Comparison of ENCODE assay signal across 8 cellular contexts in the genomic region with DNA sequence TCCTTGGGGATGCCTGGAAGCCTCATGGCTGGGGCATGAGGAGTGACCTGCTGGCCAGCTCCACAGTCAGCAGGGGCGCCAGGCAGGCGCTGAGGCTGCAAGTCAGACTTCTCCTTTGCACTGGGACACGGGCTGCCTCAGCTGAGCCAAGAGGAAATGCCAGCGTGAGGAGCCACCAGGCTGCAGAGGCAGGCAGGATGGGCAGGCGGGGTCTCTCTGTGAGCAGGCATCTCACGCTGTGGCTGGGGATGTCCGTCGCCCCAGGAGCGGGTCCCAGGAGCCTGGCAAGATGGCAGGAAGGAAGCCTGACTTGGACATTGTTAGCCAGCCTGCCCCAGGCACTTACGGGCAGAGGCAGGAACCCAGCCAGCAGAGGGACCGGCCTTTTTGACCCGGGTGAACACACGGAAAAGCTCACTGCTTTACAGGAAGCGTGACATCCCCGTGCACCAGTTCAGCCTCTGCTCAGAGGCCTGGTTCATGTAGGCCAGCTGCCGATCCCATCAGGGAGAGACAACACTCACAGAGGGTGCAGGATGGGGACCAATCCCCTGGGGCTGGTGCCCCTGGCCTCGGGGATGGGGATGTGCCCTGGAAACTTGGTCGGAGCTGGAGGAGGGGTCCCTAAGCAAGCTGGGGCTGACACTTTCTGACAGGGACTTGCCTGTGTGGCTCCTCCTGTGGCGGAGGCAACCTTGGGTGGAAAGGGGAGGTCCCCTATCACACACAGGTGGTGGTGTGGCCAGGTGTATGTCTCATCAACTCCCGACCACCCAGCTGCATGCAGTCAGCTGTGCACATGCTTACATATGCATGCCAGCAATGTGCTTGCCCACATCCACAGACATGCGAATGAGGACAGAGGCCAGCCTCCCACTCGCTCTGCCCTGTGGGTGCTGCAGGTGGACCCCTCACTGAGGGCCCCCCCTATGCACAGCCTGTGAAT. TPM values are rescaled to one million over a fixed set of nuclear protein-coding genes. Genes with fewer than 3 reads are reported as not detected.
DNase-seq lines count a peak whose midpoint lies in the region; ATAC-seq lines count a peak whose summit lies in the region.

No MANE protein-coding gene starts in this region.

- H3K27me3 Mint-ChIP-seq in activated naive CD4-positive, alpha-beta T cell treated with anti-CD3 and anti-CD28 coated beads for 36 hours (ENCODE audit: low read depth): no peaks in the 10 kb centered on the region

- intact Hi-C loops in activated naive CD4-positive, alpha-beta T cell treated with anti-CD3 and anti-CD28 coated beads for 36 hours (cut with micrococcal nuclease): no loop called here

- H3K36me3 Mint-ChIP-seq in activated naive CD4-positive, alpha-beta T cell treated with anti-CD3 and anti-CD28 coated beads for 36 hours (ENCODE audit: low read depth): peaks cover 5% of the 10 kb centered on the region

- CTCF ChIA-PET in activated naive CD4-positive, alpha-beta T cell treated with anti-CD3 and anti-CD28 coated beads for 36 hours (lab: Charles Lee): interaction anchor here (0.9 to 1.1 kb wide), 3 partner anchors 45 to 114 kb away, joined by 3 to 4 read pairs (median 4); no protein-coding TSS in a partner anchor

- DNase-seq in activated naive CD4-positive, alpha-beta T cell treated with anti-CD3 and anti-CD28 coated beads for 36 hours: peak; percentile 57
- no peak for DNase-seq in activated naive CD4-positive, alpha-beta T cell (lab: John Stamatoyannopoulos, UW)
- DNase-seq in astrocyte of the hippocampus (ENCODE audit: low read depth, low spot score): peak; percentile 70
- DNase-seq in left lobe of liver (ENCODE audit: low spot score): peak; percentile 73
- peak; percentile 73 for DNase-seq in ureter (ENCODE audit: low spot score)
- DNase-seq in effector CD4-positive, alpha-beta T cell: no peak

- H3K27ac Mint-ChIP-seq in activated naive CD4-positive, alpha-beta T cell treated with anti-CD3 and anti-CD28 coated beads for 36 hours: peak overlapping the region; percentile 61

- peaks cover 21% of the 10 kb centered on the region for H3K4me1 Mint-ChIP-seq in activated naive CD4-positive, alpha-beta T cell treated with anti-CD3 and anti-CD28 coated beads for 36 hours (ENCODE audit: low read depth)

- H3K9me3 Mint-ChIP-seq in activated naive CD4-positive, alpha-beta T cell treated with anti-CD3 and anti-CD28 coated beads for 36 hours: no peaks in the 10 kb centered on the region

- peak; percentile 65 for ATAC-seq in left lobe of liver
- no peak for ATAC-seq in HG02840 (IDR thresholded peaks at IDR 0.05; ENCODE audit: low FRiP score, unreplicated experiment)
- ATAC-seq in GM19455 (IDR thresholded peaks at IDR 0.05; ENCODE audit: unreplicated experiment): no peak

- H3K4me3 Mint-ChIP-seq in activated naive CD4-positive, alpha-beta T cell treated with anti-CD3 and anti-CD28 coated beads for 36 hours: peak overlapping the region; percentile 29

RNA-seq across cellular contexts. Expression of gene GNB1L, which starts 10.0 kb away (rescaled TPM):
- total RNA-seq in activated naive CD4-positive, alpha-beta T cell treated with anti-CD3 and anti-CD28 coated beads for 36 hours: 1 to 10 TPM; 8.8 to 9.8 TPM
- total RNA-seq in left lobe of liver (4.3 TPM), ureter (6.0 TPM)

RNA-seq across cellular contexts. Expression of gene RTL10, which starts 10.0 kb away (rescaled TPM):
- total RNA-seq in activated naive CD4-positive, alpha-beta T cell treated with anti-CD3 and anti-CD28 coated beads for 36 hours: 10 to 100 TPM; 10.9 to 11.9 TPM
- total RNA-seq in left lobe of liver (9.4 TPM), ureter (28.6 TPM)

Comparison
In these comparisons a context has a peak if more than half of its experiments do, and no peak if none do; other contexts are left out.
1. DNase-seq: peak in activated naive CD4-positive, alpha-beta T cell treated with anti-CD3 and anti-CD28 coated beads for 36 hours (single experiment), astrocyte of the hippocampus (single experiment), left lobe of liver (single experiment) and ureter (single experiment); none in activated naive CD4-positive, alpha-beta T cell (0 of 4) and effector CD4-positive, alpha-beta T cell (single experiment).